Comparison of ENCODE assay signal across 28 cellular contexts in the genomic region with DNA sequence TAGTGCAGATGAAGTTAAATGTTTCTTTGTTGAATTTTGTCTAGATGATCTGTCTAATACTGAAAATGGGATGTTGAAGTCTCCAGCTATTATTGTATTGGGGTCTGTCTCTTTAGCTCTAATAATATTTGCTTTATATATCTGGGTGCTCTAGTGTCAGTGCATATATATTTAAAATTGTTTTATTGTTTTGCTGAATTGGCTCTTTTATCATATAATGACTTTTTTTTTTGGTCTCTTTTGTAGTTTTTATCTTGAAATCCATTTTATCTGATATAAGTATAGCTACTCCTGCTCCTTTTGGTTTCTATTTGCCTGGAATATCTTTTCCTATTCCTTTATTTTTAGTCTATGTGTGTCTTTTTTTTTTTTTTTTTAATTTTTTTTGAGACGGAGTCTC.
"Had no signal": no experiment of that assay in that cellular context is flagged by ENCODE, and none has a peak within 500 bp of the region (broad histone marks: within the 10 kb centered on the region; RNA-seq: fewer than 3 reads in every experiment).

No MANE protein-coding gene starts in this region.

- H3K9ac ChIP-seq: neural progenitor cell, parathyroid adenoma had no signal

- H3K9me3 ChIP-seq: ovary, testis, transverse colon had no signal

- H3K36me3 ChIP-seq: neural progenitor cell, ovary, spleen, suprapubic skin, tibial artery, transverse colon, upper lobe of right lung, uterus had no signal

- ATAC-seq: natural killer cell; psoas muscle; right cardiac atrium; sciatic nerve; stimulated activated memory B cell treated with anti-CD40 and anti-IgM and Interleukin-4, amounts not matched to agents 10 μg/mL and 1 μg/mL and 100 μg/mL, for 72 hours; stimulated activated naive CD8-positive, alpha-beta T cell treated with anti-CD3 and anti-CD28 coated beads, Interleukin-15, amount 100 ng/mL, for 72 hours; stimulated activated naive CD8-positive, alpha-beta T cell treated with anti-CD3 and anti-CD28 coated beads, Interleukin-15, Interleukin-2, amounts not matched to agents 100 U/mL and 50 U/mL, for 24 hours; upper lobe of right lung had no signal

- H3K27me3 ChIP-seq: neural progenitor cell, ovary, spleen, suprapubic skin, testis, tibial artery, transverse colon, upper lobe of right lung, uterus had no signal

- H3K4me1 ChIP-seq: neural progenitor cell, parathyroid adenoma, psoas muscle, spleen, suprapubic skin, testis, transverse colon, upper lobe of right lung, uterus had no signal

- H3K4me2 ChIP-seq: neural progenitor cell, smooth muscle cell had no signal

- H2AFZ ChIP-seq: neural progenitor cell, parathyroid adenoma had no signal

- DNase-seq: natural killer cell; occipital lobe; ovary; posterior cingulate gyrus; psoas muscle; right cardiac atrium; spleen; stimulated activated CD4-positive, alpha-beta T cell treated with anti-CD3 and anti-CD28 coated beads, Interleukin-12 subunit alpha, Interleukin-12 subunit beta, amount 100 ng/mL, for 4 hours; stimulated activated CD4-positive, alpha-beta T cell treated with anti-CD3 and anti-CD28 coated beads, Interleukin-1b, Interleukin-23, amount 100 ng/mL, for 48 hours; stimulated activated CD4-positive, alpha-beta T cell treated with anti-CD3 and anti-CD28 coated beads, Interleukin-4, amount 100 ng/mL, for 1 hour; stimulated activated CD4-positive, alpha-beta T cell treated with anti-CD3 and anti-CD28 coated beads, Interleukin-4, amount 100 ng/mL, for 4 hours; stimulated activated CD8-positive, alpha-beta memory T cell treated with anti-CD3 and anti-CD28 coated beads, Interleukin-4, amount 100 ng/mL, for 48 hours; stimulated activated naive CD4-positive, alpha-beta T cell; stimulated activated naive CD8-positive, alpha-beta T cell treated with anti-CD3 and anti-CD28 coated beads, Interleukin-15, amount 100 ng/mL, for 72 hours; stimulated activated naive CD8-positive, alpha-beta T cell treated with anti-CD3 and anti-CD28 coated beads, Interleukin-15, Interleukin-2, amounts not matched to agents 100 U/mL and 50 U/mL, for 24 hours; substantia nigra; testis; tibial artery; transverse colon; upper lobe of right lung; uterus had no signal

- H3K4me3 ChIP-seq: neural progenitor cell, ovary, psoas muscle, skin epidermis, smooth muscle cell, spleen, suprapubic skin, testis, tibial artery, transverse colon, upper lobe of right lung, uterus had no signal

- H3K27ac ChIP-seq: neural progenitor cell, ovary, parathyroid adenoma, psoas muscle, skin epidermis, spleen, suprapubic skin, testis, tibial artery, transverse colon, upper lobe of right lung, uterus had no signal
